Comparison of ENCODE assay signal across 8 cellular contexts in genomic region chr6:155530219-155530834, GRCh38.
DNase-seq lines count a peak whose midpoint lies in the region; ATAC-seq and TF ChIP-seq lines count a peak whose summit lies in the region.

No MANE protein-coding gene starts in this region.

- in situ Hi-C loops in GM13976 (cut with MboI; ENCODE audit: low sequenced_read_pairs, unreplicated experiment) = loop anchor here (25.0 kb wide), 1 partner anchor 343 kb away; no protein-coding TSS in a partner anchor

- no peak overlapping the region for H3K4me2 ChIP-seq in fibroblast of lung (ENCODE audit: extremely low read depth, insufficient read depth, low read length)

- no peak overlapping the region for H3K4me3 ChIP-seq in fibroblast of lung (replicated peaks in 1 of 4; ENCODE audit: control extremely low read depth in 1 of 4, insufficient read depth in 1 of 4, low read depth in 3 of 4, low read length in 4 of 4)
- H3K4me3 ChIP-seq in sigmoid colon = no peak overlapping the region

- TF ChIP-seq CTCF in GM13976 (IDR thresholded peaks at IDR 0.05; ENCODE audit: borderline replicate concordance, control extremely low read depth, extremely low read depth, insufficient read depth, missing control alignments) (peak; percentile 46), fibroblast of lung (conservative IDR thresholded peaks at IDR 0.05 in 1 of 2, IDR thresholded peaks at IDR 0.05 in 1 of 2; ENCODE audit: low read depth in 1 of 2, low read length in 2 of 2) (peak; percentile 68 to 83), sigmoid colon (IDR thresholded peaks at IDR 0.05) (peak in 3 of 4 experiments; percentile 32 to 49 (median 33))

- no peak overlapping the region for H2AFZ ChIP-seq in fibroblast of lung (ENCODE audit: low read length)

- H3K79me2 ChIP-seq in fibroblast of lung (ENCODE audit: control insufficient read depth, insufficient read depth, low read length) = no peaks in the 10 kb centered on the region

- intact Hi-C loops in sigmoid colon (cut with DNase I) = loop anchor here (5.0 kb wide), 1 partner anchor 203 kb away; no protein-coding TSS in a partner anchor

- H3K9me3 ChIP-seq in fibroblast of lung (ENCODE audit: control insufficient read depth, insufficient read depth, low read depth, low read length) (no peaks in the 10 kb centered on the region), sigmoid colon (no peaks in the 10 kb centered on the region)

- H3K9ac ChIP-seq in fibroblast of lung (ENCODE audit: insufficient read depth, low read length) = no peak overlapping the region

- H3K36me3 ChIP-seq in fibroblast of lung (ENCODE audit: control insufficient read depth, insufficient read depth, low read length) (no peaks in the 10 kb centered on the region), sigmoid colon (no peaks in the 10 kb centered on the region)

- H3K27me3 ChIP-seq in fibroblast of lung (ENCODE audit: control insufficient read depth, insufficient read depth, low read length) = no peaks in the 10 kb centered on the region
- H3K27me3 ChIP-seq in sigmoid colon = no peaks in the 10 kb centered on the region

- no peak for TF ChIP-seq EP300 in sigmoid colon (IDR thresholded peaks at IDR 0.05)

- H3K27ac ChIP-seq in fibroblast of lung (ENCODE audit: insufficient read depth, low read length) = peak overlapping the region; percentile 73
- peak overlapping the region in 1 of 4 donors; percentile 57 for H3K27ac ChIP-seq in sigmoid colon

- no peaks in the 10 kb centered on the region for H4K20me1 ChIP-seq in fibroblast of lung (ENCODE audit: control insufficient read depth, extremely low read depth, insufficient read depth, low read length)

- peak; percentile 68 for ATAC-seq in HG03342 (IDR thresholded peaks at IDR 0.05; ENCODE audit: unreplicated experiment)

- peaks cover 3% of the 10 kb centered on the region for H3K4me1 ChIP-seq in fibroblast of lung (ENCODE audit: control insufficient read depth, extremely low read depth, insufficient read depth, low read length)
- peaks cover 0 to 10% (median 4%) of the 10 kb centered on the region in 4 donors for H3K4me1 ChIP-seq in sigmoid colon

- WGBS in sigmoid colon, 2 donors = 41 to 48% methylated on average over 4 of the region's 4 CpGs

- DNase-seq in CD1c-positive myeloid dendritic cell (ENCODE audit: extremely low spot score) = peak; percentile 29
- peak; percentile 37 for DNase-seq in GM13976 (ENCODE audit: low spot score)
- DNase-seq in RKO (ENCODE audit: low spot score) = peak; percentile 65
- DNase-seq in fibroblast of lung (ENCODE audit: low read depth in 2 of 2) = peak; percentile 39 to 67
- DNase-seq in sigmoid colon = no peak
- no peak for DNase-seq in mucosa of gallbladder (ENCODE audit: low spot score)
- DNase-seq in C1 segment of cervical spinal cord (lab: John Stamatoyannopoulos, UW) = no peak

- TF ChIP-seq POLR2A in sigmoid colon (IDR thresholded peaks at IDR 0.05) = no peak

Comparison
In these comparisons a context has a peak if more than half of its experiments do, and no peak if none do; other contexts are left out.
1. DNase-seq: peak in CD1c-positive myeloid dendritic cell (single experiment), GM13976 (single experiment), RKO (single experiment) and fibroblast of lung (2 of 2); none in sigmoid colon (single experiment), mucosa of gallbladder (single experiment) and C1 segment of cervical spinal cord (0 of 14).
2. Peak in every context shown above with its lines, with median percentiles within 50 percentile points of each other: CTCF ChIP-seq.